ENCODE assay signal across 8 cellular contexts in the genomic region with DNA sequence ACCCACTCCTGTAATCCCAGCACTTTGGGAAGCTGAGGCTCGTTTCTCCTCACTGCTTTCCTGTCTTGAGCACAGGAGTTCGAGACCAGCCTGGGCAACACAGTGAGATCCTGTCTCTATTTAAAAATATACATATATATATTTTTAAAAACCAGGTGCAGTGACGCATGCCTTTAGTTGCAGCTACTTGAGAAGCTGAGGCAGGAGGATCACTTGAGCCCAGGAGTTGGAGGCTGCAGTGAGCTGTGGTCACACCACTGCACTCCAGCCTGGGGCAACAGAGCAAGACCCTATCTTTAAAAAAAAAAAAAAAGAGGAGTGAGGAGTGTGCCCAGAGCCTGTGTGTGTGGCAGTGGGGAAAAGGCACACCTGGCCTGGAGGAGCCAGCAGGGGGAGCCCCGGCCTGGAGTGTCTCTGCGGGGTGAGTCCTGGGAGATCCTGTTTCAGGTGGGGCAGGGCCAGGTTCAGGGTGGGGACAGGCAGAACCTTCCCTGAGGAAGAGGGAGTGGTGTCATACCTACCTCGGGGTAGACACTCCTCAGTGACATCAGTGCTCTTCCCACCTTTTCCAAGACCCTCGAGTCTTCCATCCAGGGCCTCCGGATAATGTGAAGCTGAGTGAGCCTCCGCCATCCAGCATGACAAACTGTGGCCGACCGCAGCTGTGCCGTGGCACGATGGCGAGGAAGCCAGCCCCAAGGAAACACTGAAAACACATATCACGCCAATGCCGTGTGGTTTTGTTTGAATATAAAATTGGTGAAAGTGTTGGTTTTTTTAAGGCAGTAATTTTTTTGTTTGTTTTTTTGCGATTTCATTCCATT. TPM values are rescaled to one million over a fixed set of nuclear protein-coding genes. Genes with fewer than 3 reads are reported as not detected.
DNase-seq lines count a peak whose midpoint lies in the region; ATAC-seq, FAIRE-seq and TF ChIP-seq lines count a peak whose summit lies in the region.

No MANE protein-coding gene starts in this region.

- H3K27me3 ChIP-seq in K562 (ENCODE audit: control insufficient read depth in 2 of 2, insufficient read depth in 2 of 2, low read length in 2 of 2) = no peaks in the 10 kb centered on the region
- no peaks in the 10 kb centered on the region for H3K27me3 ChIP-seq in HepG2 (ENCODE audit: control insufficient read depth in 1 of 2, insufficient read depth in 2 of 2, low read length in 2 of 2)
- no peaks in the 10 kb centered on the region for H3K27me3 ChIP-seq in stomach

- H3K4me3 ChIP-seq in K562 (no peak overlapping the region), HepG2 (replicated peaks in 1 of 3; ENCODE audit: insufficient read depth in 1 of 3, low read depth in 2 of 3, low read length in 3 of 3) (no peak overlapping the region), stomach (no peak overlapping the region)

- intact Hi-C loops in K562 (cut with micrococcal nuclease) = loop anchor here (1.0 kb wide), 1 partner anchor 22 kb away; no protein-coding TSS in a partner anchor
- intact Hi-C loops in HepG2 (cut with micrococcal nuclease; ENCODE audit: unreplicated experiment) = loop anchor here (1.0 kb wide), 1 partner anchor 22 kb away; no protein-coding TSS in a partner anchor
- intact Hi-C loops in stomach (cut with DNase I; ENCODE audit: low total_unique reads) = no loop called here

- BruUV-seq in K562 (replicated peaks; lab: Mats Ljungman, UMichigan) (no TSS peak), HepG2 (replicated peaks; lab: Mats Ljungman, UMichigan) (no TSS peak)

- peak; percentile 77 to 83 (median 78) for TF ChIP-seq CTCF in K562 (IDR thresholded peaks at IDR 0.05 in 2 of 3, conservative IDR thresholded peaks at IDR 0.05 in 1 of 3; ENCODE audit: insufficient read depth in 2 of 3, low read depth in 1 of 3, low read length in 3 of 3)
- peak; percentile 86 for TF ChIP-seq CTCF in HepG2 (CRISPR knock-in tag; IDR thresholded peaks at IDR 0.05)
- TF ChIP-seq CTCF in stomach (IDR thresholded peaks at IDR 0.05) = peak in 5 of 7 experiments; percentile 38 to 59 (median 48)

- no peak for TF ChIP-seq EP300 in K562 (IDR thresholded peaks at IDR 0.05; ENCODE audit: low read length)
- no peak for TF ChIP-seq EP300 in HepG2 (IDR thresholded peaks at IDR 0.05; ENCODE audit: low read depth in 2 of 2, low read length in 2 of 2)
- no peak for TF ChIP-seq EP300 in HepG2 (CRISPR knock-in tag; IDR thresholded peaks at IDR 0.05; ENCODE audit: borderline replicate concordance)
- no peak for TF ChIP-seq EP300 in stomach (IDR thresholded peaks at IDR 0.05)

- 0 out of 3 replicates have a peak overlapping the region, but pooled peaks have one; percentile 12 for H3K27ac ChIP-seq in K562 (ENCODE audit: extremely low read depth, low read depth, low read length)
- H3K27ac ChIP-seq in HepG2 (ENCODE audit: extremely low read length, insufficient read depth, low read length) = no peak overlapping the region
- peak overlapping the region in 1 of 5 donors; percentile 24 for H3K27ac ChIP-seq in stomach

- no peaks in the 10 kb centered on the region for H3K9me1 ChIP-seq in K562 (ENCODE audit: control insufficient read depth, insufficient read depth, low read length)

- ATAC-seq in K562 = peak; percentile 89
- ATAC-seq in HepG2 = peak; percentile 95
- no peak for ATAC-seq in HG03159 (IDR thresholded peaks at IDR 0.05; ENCODE audit: unreplicated experiment)
- no peak for ATAC-seq in HG03280 (IDR thresholded peaks at IDR 0.05; ENCODE audit: unreplicated experiment)

- H4K20me1 ChIP-seq in K562 (replicated peaks; ENCODE audit: control insufficient read depth, insufficient read depth, low read length) (no peaks in the 10 kb centered on the region; the same call in 1 of the 2 replicates), HepG2 (ENCODE audit: insufficient read depth, low read length) (no peaks in the 10 kb centered on the region)

- H3K9me3 ChIP-seq in K562 (replicated peaks; ENCODE audit: control insufficient read depth, insufficient read depth, low read depth, low read length) = no peaks in the 10 kb centered on the region
- H3K9me3 ChIP-seq in HepG2 (ENCODE audit: low read length) = no peaks in the 10 kb centered on the region
- H3K9me3 ChIP-seq in stomach = no peaks in the 10 kb centered on the region

- 75% methylated on average over 17 of the region's 17 CpGs for WGBS in K562 (ENCODE audit: insufficient coverage, low coverage, missing lambda C conversion rate)
- WGBS in HepG2 (ENCODE audit: low lambda C conversion rate) = 84% methylated on average over 17 of the region's 17 CpGs
- 74 to 80% (median 79%) methylated on average over 17 of the region's 17 CpGs for WGBS in stomach, 5 donors

- H3K4me1 ChIP-seq in K562 (replicated peaks in 1 of 2; ENCODE audit: control insufficient read depth in 2 of 2, insufficient read depth in 2 of 2, low read length in 2 of 2) (peaks cover 27 to 36% of the 10 kb centered on the region in 2 experiments), HepG2 (ENCODE audit: insufficient read depth, low read length) (0 out of 2 replicates have a peak, but pooled peaks cover 8% of the 10 kb centered on the region), stomach (no peaks in the 10 kb centered on the region)

- H3K79me2 ChIP-seq in K562 (ENCODE audit: control insufficient read depth, insufficient read depth, low read length) (no peaks in the 10 kb centered on the region), HepG2 (ENCODE audit: insufficient read depth, low read length) (no peaks in the 10 kb centered on the region)

- DNase-seq in NCI-H2227 (lab: John Stamatoyannopoulos, UW; ENCODE audit: unreplicated experiment) (peak; percentile 21), NCI-H2227 treated with DMSO at 0.1 percent for 48 hours (lab: John Stamatoyannopoulos, UW) (no peak), T-helper 1 cell (peak; percentile 33 to 63 (median 58)), K562 (ENCODE audit: extremely low read depth in 1 of 4, low spot score in 3 of 4) (peak; percentile 75 to 82 (median 79)), HepG2 (ENCODE audit: low spot score) (peak; percentile 22), stomach (peak; percentile 74)

- TF ChIP-seq POLR2A in K562 (conservative IDR thresholded peaks at IDR 0.05) (no peak), HepG2 (IDR thresholded peaks at IDR 0.05; ENCODE audit: insufficient read depth in 1 of 2, low read depth in 2 of 2, low read length in 2 of 2) (no peak), stomach (IDR thresholded peaks at IDR 0.05) (no peak)

- H2AFZ ChIP-seq in K562 (ENCODE audit: low read depth, low read length) (no peak overlapping the region), HepG2 (ENCODE audit: low read length) (no peak overlapping the region)

- peak; percentile 35 to 75 for TF ChIP-seq RAD21 in K562 (CRISPR knock-in tag; conservative IDR thresholded peaks at IDR 0.05 in 1 of 2, IDR thresholded peaks at IDR 0.05 in 1 of 2)
- peak; percentile 76 for TF ChIP-seq RAD21 in HepG2 (CRISPR knock-in tag; IDR thresholded peaks at IDR 0.05)

- H3K9ac ChIP-seq in K562 (ENCODE audit: insufficient read depth in 1 of 2, low read depth in 2 of 2, low read length in 2 of 2) (peak overlapping the region in 1 of 2 experiments; percentile 4; a peak in 1 of 4 replicates), HepG2 (ENCODE audit: insufficient read depth, low read depth, low read length) (no peak overlapping the region)

- FAIRE-seq in K562 (lab: Jason Lieb, UNC) (peak; percentile 62), HepG2 (lab: Jason Lieb, UNC) (no peak)

- H3K36me3 ChIP-seq in K562 (ENCODE audit: control insufficient read depth, insufficient read depth, low read length) (peaks cover 58% of the 10 kb centered on the region), HepG2 (replicated peaks in 1 of 2; ENCODE audit: control insufficient read depth in 1 of 2, insufficient read depth in 2 of 2, low read length in 2 of 2) (peaks cover 10 to 44% of the 10 kb centered on the region in 2 experiments), stomach (peaks cover 48 to 86% (median 84%) of the 10 kb centered on the region in 4 donors)

- POLR2A ChIA-PET in K562 (lab: Yijun Ruan, JAX) (interaction anchor here (0.7 to 1.2 kb wide), 3 partner anchors 10 to 382 kb away, joined by 3 to 6 read pairs (median 6); partner anchors contain the start of gene ARPC1B), HepG2 (lab: Yijun Ruan, JAX) (no interaction called here)

- CTCF ChIA-PET in K562 (lab: Yijun Ruan, JAX; ENCODE audit: low intra/inter-chr PET ratio) = interaction anchor here (0.6 to 4.4 kb wide), 3 partner anchors 21 to 688 kb away, joined by 3 to 18 read pairs (median 6); no protein-coding TSS in a partner anchor
- CTCF ChIA-PET in HepG2 (lab: Yijun Ruan, JAX; ENCODE audit: low intra/inter-chr PET ratio, low total read pairs) = interaction anchor here (1.6 to 1.7 kb wide), 2 partner anchors 21 to 50 kb away, joined by 14 to 18 read pairs; no protein-coding TSS in a partner anchor

- in situ Hi-C loops in K562 (cut with MboI) (no loop called here), HepG2 (cut with HindIII; ENCODE audit: extremely low pct_ligation_motif_present, low pct_unique_long_range_greater_than_20kb) (no loop called here)

- H3K4me2 ChIP-seq in K562 (ENCODE audit: insufficient read depth, low read length) (no peak overlapping the region), HepG2 (ENCODE audit: low read depth, low read length) (no peak overlapping the region)

RNA-seq across cellular contexts. Expression of gene ARPC1B, which starts 9.0 kb away (rescaled TPM):
- 99.9 and 272 TPM in 2 replicates for total RNA-seq in K562 (2011; cell fraction: chromatin; rRNA removed; ENCODE audit: low replicate concordance)
- total RNA-seq in K562 (2011; cell fraction: nucleolus; rRNA removed) = 195 and 204 TPM in 2 replicates
- total RNA-seq in K562 (2011; cell fraction: nucleoplasm; rRNA removed) = 146 and 192 TPM in 2 replicates
- 357 and 436 TPM in 2 replicates for total RNA-seq in K562 (2014; rRNA removed)
- 77.8 and 81.5 TPM in 2 replicates for total RNA-seq in K562 (2014; rRNA removed; fragmentation: Illumina TruSeq; extraction: Trizol)
- 216 and 235 TPM in 2 replicates for total RNA-seq in K562 (2015; rRNA removed; fragmentation: Illumina TruSeq; extraction: Trizol)
- total RNA-seq in K562 (2021) = 187 and 221 TPM in 2 replicates
- polyA plus RNA-seq in K562 (2011; rRNA removed) = 211 and 213 TPM in 2 replicates
- polyA plus RNA-seq in K562 (2011; cell fraction: cytosol; rRNA removed) = 307 and 633 TPM in 2 replicates
- 159 and 253 TPM in 2 replicates for polyA plus RNA-seq in K562 (2011; cell fraction: nucleus; rRNA removed)
- 510 and 518 TPM in 2 replicates for polyA plus RNA-seq in K562 (2012)
- polyA plus RNA-seq in K562 (2014; fragmentation: Illumina TruSeq; extraction: Trizol) = 93.3 and 345 TPM in 2 replicates
- 10 to 100 TPM in 1 of 2 experiments, 1 to 10 TPM in 1; 6.7 to 38.7 TPM for polyA plus RNA-seq in K562 (2014; fragmentation: Nextera tagmentation; extraction: Ambion mirVana)
- polyA plus RNA-seq in K562 (2014; rRNA removed) = 308 and 407 TPM in 2 replicates
- polyA minus RNA-seq in K562 (2011; rRNA and poly(A)+ RNA removed) = 59.3 and 102 TPM in 2 replicates
- 118 and 133 TPM in 2 replicates for polyA minus RNA-seq in K562 (2011; cell fraction: cytosol; rRNA and poly(A)+ RNA removed)
- 73.5 and 76.2 TPM in 2 replicates for polyA minus RNA-seq in K562 (2011; cell fraction: nucleus; rRNA and poly(A)+ RNA removed)
- 89.1 and 92.2 TPM in 2 replicates for total RNA-seq in HepG2 (2016; rRNA removed; fragmentation: Illumina TruSeq; extraction: Trizol)
- total RNA-seq in HepG2 (2016; cell fraction: cytosol; rRNA removed; fragmentation: Illumina TruSeq; extraction: Trizol; ENCODE audit: low read depth) = 177 and 178 TPM in 2 replicates
- 96.5 and 103 TPM in 2 replicates for total RNA-seq in HepG2 (2016; cell fraction: insoluble cytoplasmic fraction; rRNA removed; fragmentation: Illumina TruSeq; extraction: Trizol)
- 193 and 196 TPM in 2 replicates for total RNA-seq in HepG2 (2016; cell fraction: membrane; rRNA removed; fragmentation: Illumina TruSeq; extraction: Trizol)
- 40.7 and 55.8 TPM in 2 replicates for total RNA-seq in HepG2 (2016; cell fraction: nucleus; rRNA removed; fragmentation: Illumina TruSeq; extraction: Trizol)
- polyA plus RNA-seq in HepG2 (2011; rRNA removed) = 72.9 and 89.3 TPM in 2 replicates
- polyA plus RNA-seq in HepG2 (2011; cell fraction: cytosol; rRNA removed) = 96.6 and 133 TPM in 2 replicates
- 99.1 and 115 TPM in 2 replicates for polyA plus RNA-seq in HepG2 (2011; cell fraction: nucleus; rRNA removed)
- 36.2 and 88.7 TPM in 2 replicates for polyA plus RNA-seq in HepG2 (2012)
- polyA plus RNA-seq in HepG2 (2016; cell fraction: cytosol; fragmentation: Illumina TruSeq; extraction: Trizol; ENCODE audit: low read depth) = 263 and 307 TPM in 2 replicates
- 123 and 124 TPM in 2 replicates for polyA plus RNA-seq in HepG2 (2016; cell fraction: insoluble cytoplasmic fraction; fragmentation: Illumina TruSeq; extraction: Trizol; ENCODE audit: low read depth)
- polyA plus RNA-seq in HepG2 (2016; cell fraction: membrane; fragmentation: Illumina TruSeq; extraction: Trizol; ENCODE audit: low read depth) = 224 and 233 TPM in 2 replicates
- polyA plus RNA-seq in HepG2 (2016; cell fraction: nucleus; fragmentation: Illumina TruSeq; extraction: Trizol; ENCODE audit: insufficient read depth, low read depth) = 78.2 and 84.5 TPM in 2 replicates
- polyA minus RNA-seq in HepG2 (2011; rRNA and poly(A)+ RNA removed; ENCODE audit: low replicate concordance) = 58.7 and 66.9 TPM in 2 replicates
- 37.9 and 45.0 TPM in 2 replicates for polyA minus RNA-seq in HepG2 (2011; cell fraction: cytosol; rRNA and poly(A)+ RNA removed)
- 27.1 and 29.6 TPM in 2 replicates for polyA minus RNA-seq in HepG2 (2011; cell fraction: nucleus; rRNA and poly(A)+ RNA removed)
- 100 to 1,000 TPM in 3 of 5 donors, 10 to 100 TPM in 2; 25.1 to 229 (median 113) TPM for total RNA-seq in stomach
- polyA plus RNA-seq in stomach = 100 to 1,000 TPM in 2 of 3 donors, 10 to 100 TPM in 1; 89.9 to 196 (median 106) TPM

RNA-seq across cellular contexts. Expression of gene ARPC1A, which starts 39.8 kb away (rescaled TPM):
- 32.7 and 51.7 TPM in 2 replicates for total RNA-seq in K562 (2011; cell fraction: chromatin; rRNA removed; ENCODE audit: low replicate concordance)
- 40.7 and 42.2 TPM in 2 replicates for total RNA-seq in K562 (2011; cell fraction: nucleolus; rRNA removed)
- total RNA-seq in K562 (2011; cell fraction: nucleoplasm; rRNA removed) = 40.5 and 61.6 TPM in 2 replicates
- total RNA-seq in K562 (2014; rRNA removed) = 55.6 and 87.2 TPM in 2 replicates
- 75.4 and 83.0 TPM in 2 replicates for total RNA-seq in K562 (2014; rRNA removed; fragmentation: Illumina TruSeq; extraction: Trizol)
- 78.7 and 86.1 TPM in 2 replicates for total RNA-seq in K562 (2015; rRNA removed; fragmentation: Illumina TruSeq; extraction: Trizol)
- 120 and 121 TPM in 2 replicates for total RNA-seq in K562 (2021)
- 39.5 and 41.9 TPM in 2 replicates for polyA plus RNA-seq in K562 (2011; rRNA removed)
- 61.5 and 87.8 TPM in 2 replicates for polyA plus RNA-seq in K562 (2011; cell fraction: cytosol; rRNA removed)
- 44.9 and 61.3 TPM in 2 replicates for polyA plus RNA-seq in K562 (2011; cell fraction: nucleus; rRNA removed)
- 108 and 132 TPM in 2 replicates for polyA plus RNA-seq in K562 (2012)
- 96.4 and 107 TPM in 2 replicates for polyA plus RNA-seq in K562 (2014; fragmentation: Illumina TruSeq; extraction: Trizol)
- 100 to 1,000 TPM; 130 to 151 TPM for polyA plus RNA-seq in K562 (2014; fragmentation: Nextera tagmentation; extraction: Ambion mirVana)
- 74.6 and 75.7 TPM in 2 replicates for polyA plus RNA-seq in K562 (2014; rRNA removed)
- polyA minus RNA-seq in K562 (2011; rRNA and poly(A)+ RNA removed) = 42.0 and 57.7 TPM in 2 replicates
- polyA minus RNA-seq in K562 (2011; cell fraction: cytosol; rRNA and poly(A)+ RNA removed) = 31.2 and 36.7 TPM in 2 replicates
- polyA minus RNA-seq in K562 (2011; cell fraction: nucleus; rRNA and poly(A)+ RNA removed) = 20.7 and 21.9 TPM in 2 replicates
- total RNA-seq in HepG2 (2016; rRNA removed; fragmentation: Illumina TruSeq; extraction: Trizol) = 88.5 and 89.7 TPM in 2 replicates
- 352 and 381 TPM in 2 replicates for total RNA-seq in HepG2 (2016; cell fraction: cytosol; rRNA removed; fragmentation: Illumina TruSeq; extraction: Trizol; ENCODE audit: low read depth)
- total RNA-seq in HepG2 (2016; cell fraction: insoluble cytoplasmic fraction; rRNA removed; fragmentation: Illumina TruSeq; extraction: Trizol) = 88.4 and 99.3 TPM in 2 replicates
- total RNA-seq in HepG2 (2016; cell fraction: membrane; rRNA removed; fragmentation: Illumina TruSeq; extraction: Trizol) = 379 and 382 TPM in 2 replicates
- total RNA-seq in HepG2 (2016; cell fraction: nucleus; rRNA removed; fragmentation: Illumina TruSeq; extraction: Trizol) = 36.5 and 43.0 TPM in 2 replicates
- polyA plus RNA-seq in HepG2 (2011; rRNA removed) = 44.3 and 46.8 TPM in 2 replicates
- polyA plus RNA-seq in HepG2 (2011; cell fraction: cytosol; rRNA removed) = 69.4 and 70.9 TPM in 2 replicates
- 27.0 and 30.7 TPM in 2 replicates for polyA plus RNA-seq in HepG2 (2011; cell fraction: nucleus; rRNA removed)
- 77.3 and 81.6 TPM in 2 replicates for polyA plus RNA-seq in HepG2 (2012)
- 628 and 647 TPM in 2 replicates for polyA plus RNA-seq in HepG2 (2016; cell fraction: cytosol; fragmentation: Illumina TruSeq; extraction: Trizol; ENCODE audit: low read depth)
- 133 and 136 TPM in 2 replicates for polyA plus RNA-seq in HepG2 (2016; cell fraction: insoluble cytoplasmic fraction; fragmentation: Illumina TruSeq; extraction: Trizol; ENCODE audit: low read depth)
- polyA plus RNA-seq in HepG2 (2016; cell fraction: membrane; fragmentation: Illumina TruSeq; extraction: Trizol; ENCODE audit: low read depth) = 501 and 566 TPM in 2 replicates
- polyA plus RNA-seq in HepG2 (2016; cell fraction: nucleus; fragmentation: Illumina TruSeq; extraction: Trizol; ENCODE audit: insufficient read depth, low read depth) = 71.6 and 84.3 TPM in 2 replicates
- 89.0 and 132 TPM in 2 replicates for polyA minus RNA-seq in HepG2 (2011; rRNA and poly(A)+ RNA removed; ENCODE audit: low replicate concordance)
- 36.2 and 38.2 TPM in 2 replicates for polyA minus RNA-seq in HepG2 (2011; cell fraction: cytosol; rRNA and poly(A)+ RNA removed)
- polyA minus RNA-seq in HepG2 (2011; cell fraction: nucleus; rRNA and poly(A)+ RNA removed) = 21.1 and 31.1 TPM in 2 replicates
- total RNA-seq in stomach = 100 to 1,000 TPM in 4 of 5 donors, 10 to 100 TPM in 1; 93.3 to 220 (median 117) TPM
- 100 to 1,000 TPM; 165 to 344 (median 257) TPM for polyA plus RNA-seq in stomach

RNA-seq across cellular contexts. Expression of gene PDAP1, which starts 42.9 kb away (rescaled TPM):
- total RNA-seq in K562 (2011; cell fraction: chromatin; rRNA removed; ENCODE audit: low replicate concordance) = 27.1 and 32.8 TPM in 2 replicates
- total RNA-seq in K562 (2011; cell fraction: nucleolus; rRNA removed) = 19.1 and 20.0 TPM in 2 replicates
- total RNA-seq in K562 (2011; cell fraction: nucleoplasm; rRNA removed) = 28.5 and 49.1 TPM in 2 replicates
- total RNA-seq in K562 (2014; rRNA removed) (105 and 108 TPM in 2 replicates), K562 (2014; rRNA removed; fragmentation: Illumina TruSeq; extraction: Trizol) (129 and 138 TPM in 2 replicates), K562 (2015; rRNA removed; fragmentation: Illumina TruSeq; extraction: Trizol) (161 and 162 TPM in 2 replicates), K562 (2021) (161 and 182 TPM in 2 replicates), HepG2 (2016; rRNA removed; fragmentation: Illumina TruSeq; extraction: Trizol) (95.1 and 100 TPM in 2 replicates), stomach (10 to 100 TPM; 22.8 to 79.9 (median 32.3) TPM)
- polyA plus RNA-seq in K562 (2011; rRNA removed) (31.0 and 72.6 TPM in 2 replicates), K562 (2014; fragmentation: Illumina TruSeq; extraction: Trizol) (315 and 356 TPM in 2 replicates), K562 (2014; fragmentation: Nextera tagmentation; extraction: Ambion mirVana) (10 to 100 TPM; 10.2 to 16.0 TPM), K562 (2014; rRNA removed) (185 and 215 TPM in 2 replicates), HepG2 (2011; rRNA removed) (12.8 and 13.0 TPM in 2 replicates), stomach (100 to 1,000 TPM; 129 to 153 (median 133) TPM)
- polyA plus RNA-seq in K562 (2011; cell fraction: cytosol; rRNA removed) = 26.2 and 29.1 TPM in 2 replicates
- polyA plus RNA-seq in K562 (2011; cell fraction: nucleus; rRNA removed) = 22.4 and 28.1 TPM in 2 replicates
- 165 and 249 TPM in 2 replicates for polyA plus RNA-seq in K562 (2012)
- 20.1 and 24.4 TPM in 2 replicates for polyA minus RNA-seq in K562 (2011; rRNA and poly(A)+ RNA removed)
- 31.9 and 37.0 TPM in 2 replicates for polyA minus RNA-seq in K562 (2011; cell fraction: cytosol; rRNA and poly(A)+ RNA removed)
- 5.1 and 6.4 TPM in 2 replicates for polyA minus RNA-seq in K562 (2011; cell fraction: nucleus; rRNA and poly(A)+ RNA removed)
- 15.0 and 19.2 TPM in 2 replicates for total RNA-seq in HepG2 (2016; cell fraction: cytosol; rRNA removed; fragmentation: Illumina TruSeq; extraction: Trizol; ENCODE audit: low read depth)
- 90.3 and 105 TPM in 2 replicates for total RNA-seq in HepG2 (2016; cell fraction: insoluble cytoplasmic fraction; rRNA removed; fragmentation: Illumina TruSeq; extraction: Trizol)
- 52.2 and 52.9 TPM in 2 replicates for total RNA-seq in HepG2 (2016; cell fraction: membrane; rRNA removed; fragmentation: Illumina TruSeq; extraction: Trizol)
- 30.1 and 33.8 TPM in 2 replicates for total RNA-seq in HepG2 (2016; cell fraction: nucleus; rRNA removed; fragmentation: Illumina TruSeq; extraction: Trizol)
- polyA plus RNA-seq in HepG2 (2011; cell fraction: cytosol; rRNA removed) = 19.6 and 25.2 TPM in 2 replicates
- polyA plus RNA-seq in HepG2 (2011; cell fraction: nucleus; rRNA removed) = 14.1 and 20.3 TPM in 2 replicates
- 53.9 and 81.7 TPM in 2 replicates for polyA plus RNA-seq in HepG2 (2012)
- polyA plus RNA-seq in HepG2 (2016; cell fraction: cytosol; fragmentation: Illumina TruSeq; extraction: Trizol; ENCODE audit: low read depth) = 38.3 and 39.1 TPM in 2 replicates
- 158 and 188 TPM in 2 replicates for polyA plus RNA-seq in HepG2 (2016; cell fraction: insoluble cytoplasmic fraction; fragmentation: Illumina TruSeq; extraction: Trizol; ENCODE audit: low read depth)
- polyA plus RNA-seq in HepG2 (2016; cell fraction: membrane; fragmentation: Illumina TruSeq; extraction: Trizol; ENCODE audit: low read depth) = 81.7 and 84.4 TPM in 2 replicates
- polyA plus RNA-seq in HepG2 (2016; cell fraction: nucleus; fragmentation: Illumina TruSeq; extraction: Trizol; ENCODE audit: insufficient read depth, low read depth) = 112 and 119 TPM in 2 replicates
- 11.3 and 20.5 TPM in 2 replicates for polyA minus RNA-seq in HepG2 (2011; rRNA and poly(A)+ RNA removed; ENCODE audit: low replicate concordance)
- polyA minus RNA-seq in HepG2 (2011; cell fraction: cytosol; rRNA and poly(A)+ RNA removed) = 9.1 and 13.5 TPM in 2 replicates
- 5.4 and 7.5 TPM in 2 replicates for polyA minus RNA-seq in HepG2 (2011; cell fraction: nucleus; rRNA and poly(A)+ RNA removed)

RNA-seq across cellular contexts. Expression of gene BUD31, which starts 43.2 kb away (rescaled TPM):
- 71.4 and 104 TPM in 2 replicates for total RNA-seq in K562 (2011; cell fraction: chromatin; rRNA removed; ENCODE audit: low replicate concordance)
- 46.8 and 62.5 TPM in 2 replicates for total RNA-seq in K562 (2011; cell fraction: nucleolus; rRNA removed)
- total RNA-seq in K562 (2011; cell fraction: nucleoplasm; rRNA removed) = 67.0 and 82.8 TPM in 2 replicates
- total RNA-seq in K562 (2014; rRNA removed) = 247 and 279 TPM in 2 replicates
- 214 and 266 TPM in 2 replicates for total RNA-seq in K562 (2014; rRNA removed; fragmentation: Illumina TruSeq; extraction: Trizol)
- 211 and 238 TPM in 2 replicates for total RNA-seq in K562 (2015; rRNA removed; fragmentation: Illumina TruSeq; extraction: Trizol)
- 242 and 255 TPM in 2 replicates for total RNA-seq in K562 (2021)
- polyA plus RNA-seq in K562 (2011; rRNA removed) = 69.4 and 105 TPM in 2 replicates
- 77.0 and 96.0 TPM in 2 replicates for polyA plus RNA-seq in K562 (2011; cell fraction: cytosol; rRNA removed)
- 42.2 and 50.1 TPM in 2 replicates for polyA plus RNA-seq in K562 (2011; cell fraction: nucleus; rRNA removed)
- polyA plus RNA-seq in K562 (2012) = 142 and 298 TPM in 2 replicates
- 307 and 342 TPM in 2 replicates for polyA plus RNA-seq in K562 (2014; fragmentation: Illumina TruSeq; extraction: Trizol)
- polyA plus RNA-seq in K562 (2014; fragmentation: Nextera tagmentation; extraction: Ambion mirVana) = 100 to 1,000 TPM; 275 to 332 TPM
- 237 and 272 TPM in 2 replicates for polyA plus RNA-seq in K562 (2014; rRNA removed)
- 50.5 and 64.8 TPM in 2 replicates for polyA minus RNA-seq in K562 (2011; rRNA and poly(A)+ RNA removed)
- polyA minus RNA-seq in K562 (2011; cell fraction: cytosol; rRNA and poly(A)+ RNA removed) = 36.5 and 42.6 TPM in 2 replicates
- polyA minus RNA-seq in K562 (2011; cell fraction: nucleus; rRNA and poly(A)+ RNA removed) = 16.4 and 18.0 TPM in 2 replicates
- total RNA-seq in HepG2 (2016; rRNA removed; fragmentation: Illumina TruSeq; extraction: Trizol) = 79.1 and 101 TPM in 2 replicates
- 107 and 126 TPM in 2 replicates for total RNA-seq in HepG2 (2016; cell fraction: cytosol; rRNA removed; fragmentation: Illumina TruSeq; extraction: Trizol; ENCODE audit: low read depth)
- total RNA-seq in HepG2 (2016; cell fraction: insoluble cytoplasmic fraction; rRNA removed; fragmentation: Illumina TruSeq; extraction: Trizol) = 82.3 and 106 TPM in 2 replicates
- total RNA-seq in HepG2 (2016; cell fraction: membrane; rRNA removed; fragmentation: Illumina TruSeq; extraction: Trizol) = 94.8 and 104 TPM in 2 replicates
- 32.8 and 34.3 TPM in 2 replicates for total RNA-seq in HepG2 (2016; cell fraction: nucleus; rRNA removed; fragmentation: Illumina TruSeq; extraction: Trizol)
- 29.8 and 35.1 TPM in 2 replicates for polyA plus RNA-seq in HepG2 (2011; rRNA removed)
- 28.0 and 29.4 TPM in 2 replicates for polyA plus RNA-seq in HepG2 (2011; cell fraction: cytosol; rRNA removed)
- 22.8 and 23.2 TPM in 2 replicates for polyA plus RNA-seq in HepG2 (2011; cell fraction: nucleus; rRNA removed)
- polyA plus RNA-seq in HepG2 (2012) = 43.3 and 47.1 TPM in 2 replicates
- 95.5 and 116 TPM in 2 replicates for polyA plus RNA-seq in HepG2 (2016; cell fraction: cytosol; fragmentation: Illumina TruSeq; extraction: Trizol; ENCODE audit: low read depth)
- 107 and 115 TPM in 2 replicates for polyA plus RNA-seq in HepG2 (2016; cell fraction: insoluble cytoplasmic fraction; fragmentation: Illumina TruSeq; extraction: Trizol; ENCODE audit: low read depth)
- polyA plus RNA-seq in HepG2 (2016; cell fraction: membrane; fragmentation: Illumina TruSeq; extraction: Trizol; ENCODE audit: low read depth) = 80.6 and 97.1 TPM in 2 replicates
- polyA plus RNA-seq in HepG2 (2016; cell fraction: nucleus; fragmentation: Illumina TruSeq; extraction: Trizol; ENCODE audit: insufficient read depth, low read depth) = 49.7 and 51.5 TPM in 2 replicates
- 27.6 and 30.9 TPM in 2 replicates for polyA minus RNA-seq in HepG2 (2011; rRNA and poly(A)+ RNA removed; ENCODE audit: low replicate concordance)
- polyA minus RNA-seq in HepG2 (2011; cell fraction: cytosol; rRNA and poly(A)+ RNA removed) = 16.5 and 20.6 TPM in 2 replicates
- polyA minus RNA-seq in HepG2 (2011; cell fraction: nucleus; rRNA and poly(A)+ RNA removed) = 17.6 and 25.0 TPM in 2 replicates
- total RNA-seq in stomach = 100 to 1,000 TPM in 1 of 5 donors, 10 to 100 TPM in 4; 58.0 to 122 (median 82.3) TPM
- polyA plus RNA-seq in stomach = 100 to 1,000 TPM; 127 to 155 (median 151) TPM

Comparison
In these comparisons a context has a peak if more than half of its experiments do, and no peak if none do; other contexts are left out.
1. ATAC-seq: peak in K562 (single experiment) and HepG2 (single experiment); none in HG03159 (single experiment) and HG03280 (single experiment).
2. Peak in every context shown above with its lines, with median percentiles within 50 percentile points of each other: CTCF ChIP-seq.